19 cellular contexts compared by ENCODE assay signal in genomic region chr5:158979290-158979689, GRCh38.
DNase-seq lines count a peak whose midpoint lies in the region; FAIRE-seq and TF ChIP-seq lines count a peak whose summit lies in the region.
"Had no signal": no experiment of that assay in that cellular context is flagged by ENCODE, and none has a peak within 500 bp of the region (broad histone marks: within the 10 kb centered on the region; RNA-seq: fewer than 3 reads in every experiment).

No MANE protein-coding gene starts in this region.

- POLR2A ChIA-PET in activated CD4-positive, alpha-beta memory T cell treated with anti-CD3 and anti-CD28 coated beads, Interleukin-2, amount 10 ng/mL, durations not matched to agents 7 days and 5 days (lab: Charles Lee), result no interaction called here

- FAIRE-seq in endometrium (lab: Jason Lieb, UNC), result peak; percentile 41
- FAIRE-seq: GM12878 had no signal

- CTCF ChIA-PET in activated CD4-positive, alpha-beta memory T cell treated with anti-CD3 and anti-CD28 coated beads, Interleukin-2, amount 10 ng/mL, durations not matched to agents 7 days and 5 days (lab: Charles Lee), result no interaction called here

- no peaks in the 10 kb centered on the region for H3K4me1 Mint-ChIP-seq in activated CD4-positive, alpha-beta memory T cell treated with anti-CD3 and anti-CD28 coated beads, Interleukin-2, amount 10 ng/mL, durations not matched to agents 7 days and 5 days

- TF ChIP-seq POLR2A in suprapubic skin (IDR thresholded peaks at IDR 0.05), result no peak

- in situ Hi-C loops in HAP-1 (cut with MboI; ENCODE audit: low sequenced_read_pairs), result no loop called here

- TF ChIP-seq CTCF in suprapubic skin (IDR thresholded peaks at IDR 0.05), result no peak

- H3K27ac Mint-ChIP-seq in activated CD4-positive, alpha-beta memory T cell treated with anti-CD3 and anti-CD28 coated beads, Interleukin-2, amount 10 ng/mL, durations not matched to agents 7 days and 5 days, result no peak overlapping the region
- H3K27ac Mint-ChIP-seq: activated T-cell treated with anti-CD3 and anti-CD28 coated beads, Interleukin-2, amount 50 U/mL, for 24 hours had no signal

- peaks cover 20% of the 10 kb centered on the region for H3K4me1 ChIP-seq in HAP-1
- H3K4me1 ChIP-seq in suprapubic skin, result peaks cover 15% of the 10 kb centered on the region

- H3K4me3 ChIP-seq in HAP-1 (no peak overlapping the region), suprapubic skin (no peak overlapping the region)
- H3K4me3 ChIP-seq: cardiac muscle cell, GM12878 had no signal

- TF ChIP-seq EP300 in suprapubic skin (IDR thresholded peaks at IDR 0.05), result no peak

- H3K27me3 ChIP-seq in HAP-1 (ENCODE audit: low read depth) (no peaks in the 10 kb centered on the region), suprapubic skin (no peaks in the 10 kb centered on the region)
- H3K27me3 ChIP-seq: cardiac muscle cell had no signal

- H3K36me3 ChIP-seq in HAP-1 (replicated peaks) (no peaks in the 10 kb centered on the region), suprapubic skin (no peaks in the 10 kb centered on the region)
- H3K36me3 ChIP-seq: cardiac muscle cell had no signal

- peak; percentile 24 to 69 for DNase-seq in HAP-1 (ENCODE audit: low spot score in 2 of 2)
- DNase-seq in NCI-H82 (lab: John Stamatoyannopoulos, UW), result peak; percentile 78
- no peak for DNase-seq in suprapubic skin (ENCODE audit: low spot score in 2 of 2)
- no peak for DNase-seq in activated CD4-positive, alpha-beta memory T cell treated with anti-CD3 and anti-CD28 coated beads, Interleukin-2, amount 10 ng/mL, durations not matched to agents 7 days and 5 days
- no peak for DNase-seq in NCI-H2107 (lab: John Stamatoyannopoulos, UW)
- no peak for DNase-seq in GM19240 (ENCODE audit: insufficient read length, low spot score)
- DNase-seq: activated CD4-positive, alpha-beta T cell treated with anti-CD3 and anti-CD28 coated beads for 1 hour; activated T-cell treated with anti-CD3 and anti-CD28 coated beads, Interleukin-2, amount 50 U/mL, for 24 hours; AML-193; DMS79; NCI-H1105 treated with DMSO at 0.1 percent for 48 hours; NCI-H2081 treated with DMSO at 0.1 percent for 48 hours; NCI-H510A treated with DMSO at 0.1 percent for 48 hours; stimulated activated CD4-positive, alpha-beta T cell treated with anti-CD3 and anti-CD28 coated beads, Interleukin-1b, Interleukin-23, amount 100 ng/mL, for 48 hours; SW 1271 had no signal

- no peaks in the 10 kb centered on the region for H3K9me3 Mint-ChIP-seq in activated CD4-positive, alpha-beta memory T cell treated with anti-CD3 and anti-CD28 coated beads, Interleukin-2, amount 10 ng/mL, durations not matched to agents 7 days and 5 days
- H3K9me3 Mint-ChIP-seq: activated T-cell treated with anti-CD3 and anti-CD28 coated beads, Interleukin-2, amount 50 U/mL, for 24 hours; nephron had no signal

- no peaks in the 10 kb centered on the region for H3K9me3 ChIP-seq in HAP-1
- H3K9me3 ChIP-seq in suprapubic skin, result no peaks in the 10 kb centered on the region

- no peak overlapping the region for H3K4me3 Mint-ChIP-seq in activated CD4-positive, alpha-beta memory T cell treated with anti-CD3 and anti-CD28 coated beads, Interleukin-2, amount 10 ng/mL, durations not matched to agents 7 days and 5 days
- H3K4me3 Mint-ChIP-seq: activated T-cell treated with anti-CD3 and anti-CD28 coated beads, Interleukin-2, amount 50 U/mL, for 24 hours had no signal

- peaks cover 8% of the 10 kb centered on the region for H3K27me3 Mint-ChIP-seq in activated CD4-positive, alpha-beta memory T cell treated with anti-CD3 and anti-CD28 coated beads, Interleukin-2, amount 10 ng/mL, durations not matched to agents 7 days and 5 days

- H3K36me3 Mint-ChIP-seq in activated CD4-positive, alpha-beta memory T cell treated with anti-CD3 and anti-CD28 coated beads, Interleukin-2, amount 10 ng/mL, durations not matched to agents 7 days and 5 days (ENCODE audit: low read depth), result no peaks in the 10 kb centered on the region

- WGBS in suprapubic skin, result 80% methylated on average over 4 of the region's 4 CpGs

- H3K27ac ChIP-seq in suprapubic skin, result peak overlapping the region; percentile 63
- H3K27ac ChIP-seq: cardiac muscle cell had no signal

Comparison
In these comparisons a context has a peak if more than half of its experiments do, and no peak if none do; other contexts are left out.
1. DNase-seq: peak in HAP-1 (2 of 2) and NCI-H82 (single experiment); none in suprapubic skin (0 of 2), activated CD4-positive, alpha-beta memory T cell treated with anti-CD3 and anti-CD28 coated beads, Interleukin-2, amount 10 ng/mL, durations not matched to agents 7 days and 5 days (single experiment), NCI-H2107 (single experiment) and GM19240 (single experiment).